Comparison of ENCODE assay signal across 1 cellular context in the genomic region with DNA sequence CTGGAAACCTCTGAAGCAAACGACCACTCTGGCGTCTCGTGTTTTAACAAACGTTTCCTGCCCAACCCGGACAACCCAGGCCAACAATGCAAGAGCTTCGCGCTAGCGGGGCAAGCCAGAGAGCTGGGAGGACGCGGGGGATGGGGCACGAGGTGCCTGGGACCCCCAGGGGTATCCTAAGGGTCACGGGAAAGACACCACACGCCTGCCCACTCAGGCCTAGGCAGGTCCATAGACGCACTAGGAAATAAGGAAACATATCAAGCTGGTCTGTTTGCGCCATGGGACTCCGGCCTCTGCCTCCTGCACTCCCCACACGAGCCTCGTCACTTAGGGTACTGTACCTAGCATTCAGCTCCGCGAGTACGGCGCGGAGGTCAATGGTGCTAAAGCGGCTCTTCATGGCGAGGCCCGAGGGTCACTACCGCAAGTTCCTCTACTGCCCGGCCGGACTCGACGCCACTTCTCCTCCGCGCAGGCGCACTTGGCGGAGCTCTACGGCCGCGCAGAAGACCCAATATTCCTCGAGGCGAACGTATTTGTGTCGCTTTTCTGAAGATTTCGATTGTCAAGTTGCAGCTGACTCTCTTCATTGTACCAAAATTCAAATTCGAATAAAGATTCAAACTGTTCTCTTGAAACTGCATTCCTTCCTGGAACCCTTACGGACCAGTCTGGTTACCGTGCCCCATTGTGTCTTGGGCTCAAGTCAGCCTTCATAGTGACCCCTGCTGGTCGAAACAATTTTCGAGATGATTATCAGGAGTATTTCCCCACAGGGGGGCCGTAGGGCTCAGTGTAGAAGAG.
A peak's percentile ranks its signal among the peaks of the same experiment; 100 is the strongest.
TF ChIP-seq lines count a peak whose summit lies in the region.

A gene with protein sequence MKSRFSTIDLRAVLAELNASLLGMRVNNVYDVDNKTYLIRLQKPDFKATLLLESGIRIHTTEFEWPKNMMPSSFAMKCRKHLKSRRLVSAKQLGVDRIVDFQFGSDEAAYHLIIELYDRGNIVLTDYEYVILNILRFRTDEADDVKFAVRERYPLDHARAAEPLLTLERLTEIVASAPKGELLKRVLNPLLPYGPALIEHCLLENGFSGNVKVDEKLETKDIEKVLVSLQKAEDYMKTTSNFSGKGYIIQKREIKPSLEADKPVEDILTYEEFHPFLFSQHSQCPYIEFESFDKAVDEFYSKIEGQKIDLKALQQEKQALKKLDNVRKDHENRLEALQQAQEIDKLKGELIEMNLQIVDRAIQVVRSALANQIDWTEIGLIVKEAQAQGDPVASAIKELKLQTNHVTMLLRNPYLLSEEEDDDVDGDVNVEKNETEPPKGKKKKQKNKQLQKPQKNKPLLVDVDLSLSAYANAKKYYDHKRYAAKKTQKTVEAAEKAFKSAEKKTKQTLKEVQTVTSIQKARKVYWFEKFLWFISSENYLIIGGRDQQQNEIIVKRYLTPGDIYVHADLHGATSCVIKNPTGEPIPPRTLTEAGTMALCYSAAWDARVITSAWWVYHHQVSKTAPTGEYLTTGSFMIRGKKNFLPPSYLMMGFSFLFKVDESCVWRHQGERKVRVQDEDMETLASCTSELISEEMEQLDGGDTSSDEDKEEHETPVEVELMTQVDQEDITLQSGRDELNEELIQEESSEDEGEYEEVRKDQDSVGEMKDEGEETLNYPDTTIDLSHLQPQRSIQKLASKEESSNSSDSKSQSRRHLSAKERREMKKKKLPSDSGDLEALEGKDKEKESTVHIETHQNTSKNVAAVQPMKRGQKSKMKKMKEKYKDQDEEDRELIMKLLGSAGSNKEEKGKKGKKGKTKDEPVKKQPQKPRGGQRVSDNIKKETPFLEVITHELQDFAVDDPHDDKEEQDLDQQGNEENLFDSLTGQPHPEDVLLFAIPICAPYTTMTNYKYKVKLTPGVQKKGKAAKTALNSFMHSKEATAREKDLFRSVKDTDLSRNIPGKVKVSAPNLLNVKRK (minus strand): TSS at position 438 of the 807 bp plus-strand sequence. CDS start 35 bp downstream, at position 403.

TF ChIP-seq in HepG2, 621 proteins besides CTCF, POLR2A, EP300 and RAD21 (continues in another document):
- TF ChIP-seq SOX6 (IDR thresholded peaks at IDR 0.05) = no peak
- TF ChIP-seq SOX6 (CRISPR knock-in tag; IDR thresholded peaks at IDR 0.05) = no peak; the same call in 1 of the 2 replicates
- TF ChIP-seq MED8 (CRISPR knock-in tag; IDR thresholded peaks at IDR 0.05; ENCODE audit: insufficient replicate concordance) = no peak
- no peak for TF ChIP-seq ONECUT2 (CRISPR knock-in tag; IDR thresholded peaks at IDR 0.05)
- peak; percentile 78 for TF ChIP-seq KLF6 (CRISPR knock-in tag; IDR thresholded peaks at IDR 0.05)
- TF ChIP-seq TAF1 (CRISPR knock-in tag; IDR thresholded peaks at IDR 0.05) = peak; percentile 95
- TF ChIP-seq ZBTB20 (CRISPR knock-in tag; IDR thresholded peaks at IDR 0.05; ENCODE audit: borderline replicate concordance, low read depth) = peak; percentile 86; the same call in 1 of the 2 replicates
- no peak for TF ChIP-seq PLRG1 (conservative IDR thresholded peaks at IDR 0.05)
- TF ChIP-seq, protein P1, sequence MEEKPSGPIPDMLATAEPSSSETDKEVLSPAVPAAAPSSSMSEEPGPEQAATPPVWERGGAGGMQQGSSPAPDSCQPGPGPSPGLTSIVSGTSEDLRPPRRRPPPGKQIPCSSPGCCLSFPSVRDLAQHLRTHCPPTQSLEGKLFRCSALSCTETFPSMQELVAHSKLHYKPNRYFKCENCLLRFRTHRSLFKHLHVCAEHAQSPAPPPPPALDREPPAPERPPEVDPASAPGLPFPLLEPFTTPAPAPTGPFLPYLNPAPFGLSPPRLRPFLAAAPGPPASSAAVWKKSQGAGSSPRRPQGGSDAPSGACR (CRISPR knock-in tag; IDR thresholded peaks at IDR 0.05) = no peak
- TF ChIP-seq, protein P2, sequence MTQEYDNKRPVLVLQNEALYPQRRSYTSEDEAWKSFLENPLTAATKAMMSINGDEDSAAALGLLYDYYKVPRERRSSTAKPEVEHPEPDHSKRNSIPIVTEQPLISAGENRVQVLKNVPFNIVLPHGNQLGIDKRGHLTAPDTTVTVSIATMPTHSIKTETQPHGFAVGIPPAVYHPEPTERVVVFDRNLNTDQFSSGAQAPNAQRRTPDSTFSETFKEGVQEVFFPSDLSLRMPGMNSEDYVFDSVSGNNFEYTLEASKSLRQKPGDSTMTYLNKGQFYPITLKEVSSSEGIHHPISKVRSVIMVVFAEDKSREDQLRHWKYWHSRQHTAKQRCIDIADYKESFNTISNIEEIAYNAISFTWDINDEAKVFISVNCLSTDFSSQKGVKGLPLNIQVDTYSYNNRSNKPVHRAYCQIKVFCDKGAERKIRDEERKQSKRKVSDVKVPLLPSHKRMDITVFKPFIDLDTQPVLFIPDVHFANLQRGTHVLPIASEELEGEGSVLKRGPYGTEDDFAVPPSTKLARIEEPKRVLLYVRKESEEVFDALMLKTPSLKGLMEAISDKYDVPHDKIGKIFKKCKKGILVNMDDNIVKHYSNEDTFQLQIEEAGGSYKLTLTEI (CRISPR knock-in tag; conservative IDR thresholded peaks at IDR 0.05) = no peak
- peak; percentile 89 for TF ChIP-seq ZNF501 (CRISPR knock-in tag; IDR thresholded peaks at IDR 0.05)
- TF ChIP-seq, protein P3, sequence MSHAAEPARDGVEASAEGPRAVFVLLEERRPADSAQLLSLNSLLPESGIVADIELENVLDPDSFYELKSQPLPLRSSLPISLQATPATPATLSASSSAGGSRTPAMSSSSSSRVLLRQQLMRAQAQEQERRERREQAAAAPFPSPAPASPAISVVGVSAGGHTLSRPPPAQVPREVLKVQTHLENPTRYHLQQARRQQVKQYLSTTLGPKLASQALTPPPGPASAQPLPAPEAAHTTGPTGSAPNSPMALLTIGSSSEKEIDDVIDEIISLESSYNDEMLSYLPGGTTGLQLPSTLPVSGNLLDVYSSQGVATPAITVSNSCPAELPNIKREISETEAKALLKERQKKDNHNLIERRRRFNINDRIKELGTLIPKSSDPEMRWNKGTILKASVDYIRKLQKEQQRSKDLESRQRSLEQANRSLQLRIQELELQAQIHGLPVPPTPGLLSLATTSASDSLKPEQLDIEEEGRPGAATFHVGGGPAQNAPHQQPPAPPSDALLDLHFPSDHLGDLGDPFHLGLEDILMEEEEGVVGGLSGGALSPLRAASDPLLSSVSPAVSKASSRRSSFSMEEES (CRISPR knock-in tag; IDR thresholded peaks at IDR 0.05) = peak; percentile 14; the same call in 1 of the 2 replicates
- TF ChIP-seq, protein P4, sequence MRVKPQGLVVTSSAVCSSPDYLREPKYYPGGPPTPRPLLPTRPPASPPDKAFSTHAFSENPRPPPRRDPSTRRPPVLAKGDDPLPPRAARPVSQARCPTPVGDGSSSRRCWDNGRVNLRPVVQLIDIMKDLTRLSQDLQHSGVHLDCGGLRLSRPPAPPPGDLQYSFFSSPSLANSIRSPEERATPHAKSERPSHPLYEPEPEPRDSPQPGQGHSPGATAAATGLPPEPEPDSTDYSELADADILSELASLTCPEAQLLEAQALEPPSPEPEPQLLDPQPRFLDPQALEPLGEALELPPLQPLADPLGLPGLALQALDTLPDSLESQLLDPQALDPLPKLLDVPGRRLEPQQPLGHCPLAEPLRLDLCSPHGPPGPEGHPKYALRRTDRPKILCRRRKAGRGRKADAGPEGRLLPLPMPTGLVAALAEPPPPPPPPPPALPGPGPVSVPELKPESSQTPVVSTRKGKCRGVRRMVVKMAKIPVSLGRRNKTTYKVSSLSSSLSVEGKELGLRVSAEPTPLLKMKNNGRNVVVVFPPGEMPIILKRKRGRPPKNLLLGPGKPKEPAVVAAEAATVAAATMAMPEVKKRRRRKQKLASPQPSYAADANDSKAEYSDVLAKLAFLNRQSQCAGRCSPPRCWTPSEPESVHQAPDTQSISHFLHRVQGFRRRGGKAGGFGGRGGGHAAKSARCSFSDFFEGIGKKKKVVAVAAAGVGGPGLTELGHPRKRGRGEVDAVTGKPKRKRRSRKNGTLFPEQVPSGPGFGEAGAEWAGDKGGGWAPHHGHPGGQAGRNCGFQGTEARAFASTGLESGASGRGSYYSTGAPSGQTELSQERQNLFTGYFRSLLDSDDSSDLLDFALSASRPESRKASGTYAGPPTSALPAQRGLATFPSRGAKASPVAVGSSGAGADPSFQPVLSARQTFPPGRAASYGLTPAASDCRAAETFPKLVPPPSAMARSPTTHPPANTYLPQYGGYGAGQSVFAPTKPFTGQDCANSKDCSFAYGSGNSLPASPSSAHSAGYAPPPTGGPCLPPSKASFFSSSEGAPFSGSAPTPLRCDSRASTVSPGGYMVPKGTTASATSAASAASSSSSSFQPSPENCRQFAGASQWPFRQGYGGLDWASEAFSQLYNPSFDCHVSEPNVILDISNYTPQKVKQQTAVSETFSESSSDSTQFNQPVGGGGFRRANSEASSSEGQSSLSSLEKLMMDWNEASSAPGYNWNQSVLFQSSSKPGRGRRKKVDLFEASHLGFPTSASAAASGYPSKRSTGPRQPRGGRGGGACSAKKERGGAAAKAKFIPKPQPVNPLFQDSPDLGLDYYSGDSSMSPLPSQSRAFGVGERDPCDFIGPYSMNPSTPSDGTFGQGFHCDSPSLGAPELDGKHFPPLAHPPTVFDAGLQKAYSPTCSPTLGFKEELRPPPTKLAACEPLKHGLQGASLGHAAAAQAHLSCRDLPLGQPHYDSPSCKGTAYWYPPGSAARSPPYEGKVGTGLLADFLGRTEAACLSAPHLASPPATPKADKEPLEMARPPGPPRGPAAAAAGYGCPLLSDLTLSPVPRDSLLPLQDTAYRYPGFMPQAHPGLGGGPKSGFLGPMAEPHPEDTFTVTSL (CRISPR knock-in tag; IDR thresholded peaks at IDR 0.05; ENCODE audit: borderline replicate concordance) = peak; percentile 64; the same call in 1 of the 2 replicates
- TF ChIP-seq MIXL1 (CRISPR knock-in tag; IDR thresholded peaks at IDR 0.05) = no peak; the same call in 1 of the 2 replicates
- no peak for TF ChIP-seq PAX8 (CRISPR knock-in tag; IDR thresholded peaks at IDR 0.05; ENCODE audit: borderline replicate concordance)
- TF ChIP-seq, protein P5, sequence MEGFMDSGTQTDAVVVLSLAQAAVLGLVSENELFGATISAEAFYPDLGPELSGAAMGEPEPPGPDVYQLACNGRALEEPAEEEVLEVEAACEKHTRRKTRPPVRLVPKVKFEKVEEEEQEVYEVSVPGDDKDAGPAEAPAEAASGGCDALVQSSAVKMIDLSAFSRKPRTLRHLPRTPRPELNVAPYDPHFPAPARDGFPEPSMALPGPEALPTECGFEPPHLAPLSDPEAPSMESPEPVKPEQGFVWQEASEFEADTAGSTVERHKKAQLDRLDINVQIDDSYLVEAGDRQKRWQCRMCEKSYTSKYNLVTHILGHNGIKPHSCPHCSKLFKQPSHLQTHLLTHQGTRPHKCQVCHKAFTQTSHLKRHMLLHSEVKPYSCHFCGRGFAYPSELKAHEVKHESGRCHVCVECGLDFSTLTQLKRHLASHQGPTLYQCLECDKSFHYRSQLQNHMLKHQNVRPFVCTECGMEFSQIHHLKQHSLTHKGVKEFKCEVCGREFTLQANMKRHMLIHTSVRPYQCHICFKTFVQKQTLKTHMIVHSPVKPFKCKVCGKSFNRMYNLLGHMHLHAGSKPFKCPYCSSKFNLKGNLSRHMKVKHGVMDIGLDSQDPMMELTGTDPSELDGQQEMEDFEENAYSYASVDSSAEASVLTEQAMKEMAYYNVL (CRISPR knock-in tag; IDR thresholded peaks at IDR 0.05; ENCODE audit: borderline replicate concordance) = 0 out of 2 replicates have a peak, but pooled peaks have one; percentile 40
- TF ChIP-seq, protein P6, sequence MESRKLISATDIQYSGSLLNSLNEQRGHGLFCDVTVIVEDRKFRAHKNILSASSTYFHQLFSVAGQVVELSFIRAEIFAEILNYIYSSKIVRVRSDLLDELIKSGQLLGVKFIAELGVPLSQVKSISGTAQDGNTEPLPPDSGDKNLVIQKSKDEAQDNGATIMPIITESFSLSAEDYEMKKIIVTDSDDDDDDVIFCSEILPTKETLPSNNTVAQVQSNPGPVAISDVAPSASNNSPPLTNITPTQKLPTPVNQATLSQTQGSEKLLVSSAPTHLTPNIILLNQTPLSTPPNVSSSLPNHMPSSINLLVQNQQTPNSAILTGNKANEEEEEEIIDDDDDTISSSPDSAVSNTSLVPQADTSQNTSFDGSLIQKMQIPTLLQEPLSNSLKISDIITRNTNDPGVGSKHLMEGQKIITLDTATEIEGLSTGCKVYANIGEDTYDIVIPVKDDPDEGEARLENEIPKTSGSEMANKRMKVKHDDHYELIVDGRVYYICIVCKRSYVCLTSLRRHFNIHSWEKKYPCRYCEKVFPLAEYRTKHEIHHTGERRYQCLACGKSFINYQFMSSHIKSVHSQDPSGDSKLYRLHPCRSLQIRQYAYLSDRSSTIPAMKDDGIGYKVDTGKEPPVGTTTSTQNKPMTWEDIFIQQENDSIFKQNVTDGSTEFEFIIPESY (CRISPR knock-in tag; IDR thresholded peaks at IDR 0.05) = 0 out of 2 replicates have a peak, but pooled peaks have one; percentile 5
- TF ChIP-seq, protein P7, sequence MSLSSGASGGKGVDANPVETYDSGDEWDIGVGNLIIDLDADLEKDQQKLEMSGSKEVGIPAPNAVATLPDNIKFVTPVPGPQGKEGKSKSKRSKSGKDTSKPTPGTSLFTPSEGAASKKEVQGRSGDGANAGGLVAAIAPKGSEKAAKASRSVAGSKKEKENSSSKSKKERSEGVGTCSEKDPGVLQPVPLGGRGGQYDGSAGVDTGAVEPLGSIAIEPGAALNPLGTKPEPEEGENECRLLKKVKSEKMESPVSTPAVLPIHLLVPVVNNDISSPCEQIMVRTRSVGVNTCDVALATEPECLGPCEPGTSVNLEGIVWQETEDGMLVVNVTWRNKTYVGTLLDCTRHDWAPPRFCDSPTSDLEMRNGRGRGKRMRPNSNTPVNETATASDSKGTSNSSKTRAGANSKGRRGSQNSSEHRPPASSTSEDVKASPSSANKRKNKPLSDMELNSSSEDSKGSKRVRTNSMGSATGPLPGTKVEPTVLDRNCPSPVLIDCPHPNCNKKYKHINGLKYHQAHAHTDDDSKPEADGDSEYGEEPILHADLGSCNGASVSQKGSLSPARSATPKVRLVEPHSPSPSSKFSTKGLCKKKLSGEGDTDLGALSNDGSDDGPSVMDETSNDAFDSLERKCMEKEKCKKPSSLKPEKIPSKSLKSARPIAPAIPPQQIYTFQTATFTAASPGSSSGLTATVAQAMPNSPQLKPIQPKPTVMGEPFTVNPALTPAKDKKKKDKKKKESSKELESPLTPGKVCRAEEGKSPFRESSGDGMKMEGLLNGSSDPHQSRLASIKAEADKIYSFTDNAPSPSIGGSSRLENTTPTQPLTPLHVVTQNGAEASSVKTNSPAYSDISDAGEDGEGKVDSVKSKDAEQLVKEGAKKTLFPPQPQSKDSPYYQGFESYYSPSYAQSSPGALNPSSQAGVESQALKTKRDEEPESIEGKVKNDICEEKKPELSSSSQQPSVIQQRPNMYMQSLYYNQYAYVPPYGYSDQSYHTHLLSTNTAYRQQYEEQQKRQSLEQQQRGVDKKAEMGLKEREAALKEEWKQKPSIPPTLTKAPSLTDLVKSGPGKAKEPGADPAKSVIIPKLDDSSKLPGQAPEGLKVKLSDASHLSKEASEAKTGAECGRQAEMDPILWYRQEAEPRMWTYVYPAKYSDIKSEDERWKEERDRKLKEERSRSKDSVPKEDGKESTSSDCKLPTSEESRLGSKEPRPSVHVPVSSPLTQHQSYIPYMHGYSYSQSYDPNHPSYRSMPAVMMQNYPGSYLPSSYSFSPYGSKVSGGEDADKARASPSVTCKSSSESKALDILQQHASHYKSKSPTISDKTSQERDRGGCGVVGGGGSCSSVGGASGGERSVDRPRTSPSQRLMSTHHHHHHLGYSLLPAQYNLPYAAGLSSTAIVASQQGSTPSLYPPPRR (CRISPR knock-in tag; IDR thresholded peaks at IDR 0.05; ENCODE audit: borderline replicate concordance) = no peak
- no peak for TF ChIP-seq ZNF7 (CRISPR knock-in tag; IDR thresholded peaks at IDR 0.05)
- TF ChIP-seq ZFP1 (CRISPR knock-in tag; IDR thresholded peaks at IDR 0.05) = no peak
- TF ChIP-seq, protein P8, sequence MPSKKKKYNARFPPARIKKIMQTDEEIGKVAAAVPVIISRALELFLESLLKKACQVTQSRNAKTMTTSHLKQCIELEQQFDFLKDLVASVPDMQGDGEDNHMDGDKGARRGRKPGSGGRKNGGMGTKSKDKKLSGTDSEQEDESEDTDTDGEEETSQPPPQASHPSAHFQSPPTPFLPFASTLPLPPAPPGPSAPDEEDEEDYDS (CRISPR knock-in tag; IDR thresholded peaks at IDR 0.05) = peak; percentile 23; the same call in 1 of the 2 replicates
